ENCODE assay signal across 2 cellular contexts in genomic region chr3:53069422-53070068, GRCh38.
TF ChIP-seq lines count a peak whose summit lies in the region.

No MANE protein-coding gene starts in this region.

TF ChIP-seq in WTC11, 78 proteins besides CTCF, POLR2A, EP300 and RAD21:
- 0 out of 2 replicates have a peak, but pooled peaks have one; percentile 23 for TF ChIP-seq FOXP1 (CRISPR knock-in tag; IDR thresholded peaks at IDR 0.05; ENCODE audit: borderline replicate concordance)
- peak; percentile 83 for TF ChIP-seq ZNF423 (CRISPR knock-in tag; IDR thresholded peaks at IDR 0.05)
- no peak for TF ChIP-seq FOXP4 (CRISPR knock-in tag; IDR thresholded peaks at IDR 0.05)

TF ChIP-seq in GM12891, 5 proteins besides CTCF, POLR2A, EP300 and RAD21:
- TF ChIP-seq POLR2AphosphoS5 (IDR thresholded peaks at IDR 0.05; ENCODE audit: low read depth, low read length), result no peak
- TF ChIP-seq POU2F2 (IDR thresholded peaks at IDR 0.05; ENCODE audit: low read depth, low read length), result no peak
- no peak for TF ChIP-seq TAF1 (IDR thresholded peaks at IDR 0.05; ENCODE audit: low read depth, low read length)
- no peak for TF ChIP-seq SPI1 (IDR thresholded peaks at IDR 0.05; ENCODE audit: low read depth, low read length)
- no peak for TF ChIP-seq PAX5 (IDR thresholded peaks at IDR 0.05; ENCODE audit: insufficient read depth, low read length, severe bottlenecking)
